Comparison of ENCODE assay signal across 13 cellular contexts in genomic region chr3:189260556-189261493, GRCh38.
DNase-seq lines count a peak whose midpoint lies in the region; ATAC-seq and TF ChIP-seq lines count a peak whose summit lies in the region.
"Had no signal": no experiment of that assay in that cellular context is flagged by ENCODE, and none has a peak within 500 bp of the region (broad histone marks: within the 10 kb centered on the region; RNA-seq: fewer than 3 reads in every experiment).

No MANE protein-coding gene starts in this region.

- no peaks in the 10 kb centered on the region for H3K4me1 Mint-ChIP-seq in Calu3 (ENCODE audit: low read depth, unreplicated experiment)
- no peaks in the 10 kb centered on the region for H3K4me1 Mint-ChIP-seq in HFFc6 (ENCODE audit: low read depth)
- H3K4me1 Mint-ChIP-seq in CD4-positive, alpha-beta memory T cell = no peaks in the 10 kb centered on the region
- H3K4me1 Mint-ChIP-seq in osteocyte (ENCODE audit: unreplicated experiment) = peaks cover 7% of the 10 kb centered on the region
- H3K4me1 Mint-ChIP-seq: stimulated activated memory B cell treated with anti-CD40 and anti-IgM and Interleukin-4, amounts not matched to agents 10 μg/mL and 1 μg/mL and 100 μg/mL, for 72 hours had no signal

- H3K4me3 Mint-ChIP-seq in Calu3 (ENCODE audit: low read depth, unreplicated experiment) (no peak overlapping the region), HFFc6 (no peak overlapping the region), osteocyte (ENCODE audit: unreplicated experiment) (no peak overlapping the region)
- no peak overlapping the region for H3K4me3 Mint-ChIP-seq in CD4-positive, alpha-beta memory T cell
- H3K4me3 Mint-ChIP-seq: stimulated activated memory B cell treated with anti-CD40 and anti-IgM and Interleukin-4, amounts not matched to agents 10 μg/mL and 1 μg/mL and 100 μg/mL, for 72 hours had no signal

- 51 to 71% (median 54%) methylated on average over 11 of the region's 11 CpGs for WGBS in heart left ventricle, 4 donors

- CTCF ChIA-PET in Calu3 (lab: Charles Lee) = no interaction called here
- CTCF ChIA-PET in CD4-positive, alpha-beta memory T cell (lab: Charles Lee; ENCODE audit: partially characterized antibody) = no interaction called here

- BruUV-seq in Calu3 (replicated peaks; lab: Mats Ljungman, UMichigan) = no TSS peak

- no peaks in the 10 kb centered on the region for H3K27me3 ChIP-seq in heart left ventricle
- no peaks in the 10 kb centered on the region for H3K27me3 ChIP-seq in CD4-positive, alpha-beta memory T cell (ENCODE audit: insufficient read depth, low read length)
- H3K27me3 ChIP-seq: adrenal gland had no signal

- TF ChIP-seq POLR2A in heart left ventricle (IDR thresholded peaks at IDR 0.05) = no peak

- peak; percentile 91 to 96 (median 92) for ATAC-seq in heart left ventricle
- ATAC-seq: stimulated activated memory B cell treated with anti-CD40 and anti-IgM and Interleukin-4, amounts not matched to agents 10 μg/mL and 1 μg/mL and 100 μg/mL, for 72 hours had no signal

- H3K4me1 ChIP-seq in heart left ventricle = peaks cover 0 to 17% (median 5%) of the 10 kb centered on the region in 12 donors
- H3K4me1 ChIP-seq in CD4-positive, alpha-beta memory T cell (ENCODE audit: insufficient read depth, low read length) = no peaks in the 10 kb centered on the region
- H3K4me1 ChIP-seq: adrenal gland had no signal

- H3K9me3 ChIP-seq in heart left ventricle = no peaks in the 10 kb centered on the region
- H3K9me3 ChIP-seq in CD4-positive, alpha-beta memory T cell (ENCODE audit: control insufficient read depth in 1 of 2, low read length in 2 of 2) = no peaks in the 10 kb centered on the region
- H3K9me3 ChIP-seq: adrenal gland had no signal

- intact Hi-C loops in heart left ventricle (cut with DNase I) (no loop called here), Calu3 (cut with micrococcal nuclease; ENCODE audit: unreplicated experiment) (no loop called here)
- intact Hi-C loops in CD4-positive, alpha-beta memory T cell (cut with micrococcal nuclease) = no loop called here

- H3K27me3 Mint-ChIP-seq in Calu3 (ENCODE audit: unreplicated experiment) (peaks cover 16% of the 10 kb centered on the region), HFFc6 (ENCODE audit: insufficient read depth) (peaks cover 3% of the 10 kb centered on the region; the same call in 1 of the 2 replicates), osteocyte (ENCODE audit: unreplicated experiment) (peaks cover 17% of the 10 kb centered on the region)
- peaks cover 0 to 2% of the 10 kb centered on the region in 2 donors for H3K27me3 Mint-ChIP-seq in CD4-positive, alpha-beta memory T cell

- H3K4me3 ChIP-seq in heart left ventricle = no peak overlapping the region
- no peak overlapping the region for H3K4me3 ChIP-seq in CD4-positive, alpha-beta memory T cell (ENCODE audit: low read length in 2 of 2)
- H3K4me3 ChIP-seq: adrenal gland had no signal

- DNase-seq in AG20443 (ENCODE audit: low spot score) (peak; percentile 60), NCI-H446 treated with DMSO at 0.1 percent for 48 hours (lab: John Stamatoyannopoulos, UW) (peak; percentile 66), heart left ventricle (peak; percentile 27 to 67 (median 65)), renal cortical epithelial cell (ENCODE audit: low read depth) (peak; percentile 83), Calu3 (no peak), HFFc6 (no peak), osteocyte (ENCODE audit: extremely low spot score, unreplicated experiment) (no peak)
- no peak for DNase-seq in CD4-positive, alpha-beta memory T cell
- DNase-seq: NCI-H1417 treated with DMSO at 0.1 percent for 48 hours, NCI-H524, T-helper 1 cell had no signal

- H3K36me3 ChIP-seq in heart left ventricle = no peaks in the 10 kb centered on the region
- no peaks in the 10 kb centered on the region for H3K36me3 ChIP-seq in CD4-positive, alpha-beta memory T cell (ENCODE audit: insufficient read depth, low read length)
- H3K36me3 ChIP-seq: adrenal gland had no signal

- H3K9me3 Mint-ChIP-seq in Calu3 (ENCODE audit: low read depth, unreplicated experiment) = no peaks in the 10 kb centered on the region
- no peaks in the 10 kb centered on the region; the same call in 1 of the 2 replicates for H3K9me3 Mint-ChIP-seq in HFFc6
- no peaks in the 10 kb centered on the region for H3K9me3 Mint-ChIP-seq in CD4-positive, alpha-beta memory T cell
- no peaks in the 10 kb centered on the region for H3K9me3 Mint-ChIP-seq in osteocyte (ENCODE audit: unreplicated experiment)
- H3K9me3 Mint-ChIP-seq: stimulated activated memory B cell treated with anti-CD40 and anti-IgM and Interleukin-4, amounts not matched to agents 10 μg/mL and 1 μg/mL and 100 μg/mL, for 72 hours had no signal

- H3K27ac Mint-ChIP-seq in Calu3 (ENCODE audit: unreplicated experiment) (no peak overlapping the region), HFFc6 (no peak overlapping the region), osteocyte (ENCODE audit: unreplicated experiment) (no peak overlapping the region)
- no peak overlapping the region for H3K27ac Mint-ChIP-seq in CD4-positive, alpha-beta memory T cell
- H3K27ac Mint-ChIP-seq: stimulated activated memory B cell treated with anti-CD40 and anti-IgM and Interleukin-4, amounts not matched to agents 10 μg/mL and 1 μg/mL and 100 μg/mL, for 72 hours had no signal

- peak overlapping the region in 8 of 12 donors; percentile 10 to 69 (median 43) for H3K27ac ChIP-seq in heart left ventricle
- no peak overlapping the region for H3K27ac ChIP-seq in CD4-positive, alpha-beta memory T cell (ENCODE audit: low read depth, low read length)
- H3K27ac ChIP-seq: adrenal gland had no signal

- POLR2A ChIA-PET in CD4-positive, alpha-beta memory T cell (lab: Charles Lee; ENCODE audit: partially characterized antibody) = no interaction called here

- TF ChIP-seq CTCF in heart left ventricle (IDR thresholded peaks at IDR 0.05) (no peak), Calu3 (IDR thresholded peaks at IDR 0.05; ENCODE audit: unreplicated experiment) (no peak), HFFc6 (IDR thresholded peaks at IDR 0.05) (no peak), osteocyte (IDR thresholded peaks at IDR 0.05) (no peak)

- H3K36me3 Mint-ChIP-seq in Calu3 (ENCODE audit: insufficient read depth, unreplicated experiment) (no peaks in the 10 kb centered on the region), HFFc6 (ENCODE audit: low read depth) (no peaks in the 10 kb centered on the region), osteocyte (ENCODE audit: unreplicated experiment) (peaks cover 3% of the 10 kb centered on the region)
- H3K36me3 Mint-ChIP-seq in CD4-positive, alpha-beta memory T cell = no peaks in the 10 kb centered on the region
- H3K36me3 Mint-ChIP-seq: stimulated activated memory B cell treated with anti-CD40 and anti-IgM and Interleukin-4, amounts not matched to agents 10 μg/mL and 1 μg/mL and 100 μg/mL, for 72 hours had no signal

Comparison
In these comparisons a context has a peak if more than half of its experiments do, and no peak if none do; other contexts are left out.
1. DNase-seq: peak in AG20443 (single experiment), NCI-H446 treated with DMSO at 0.1 percent for 48 hours (single experiment), heart left ventricle (5 of 5) and renal cortical epithelial cell (single experiment); none in Calu3 (single experiment), HFFc6 (single experiment), CD4-positive, alpha-beta memory T cell (0 of 5) and osteocyte (single experiment).